In genomic region chr15:95160316-95160715, GRCh38 we compare ENCODE assay signal across 22 cellular contexts.
"Had no signal": no experiment of that assay in that cellular context is flagged by ENCODE, and none has a peak within 500 bp of the region (broad histone marks: within the 10 kb centered on the region; RNA-seq: fewer than 3 reads in every experiment).

No MANE protein-coding gene starts in this region.

- H3K27ac ChIP-seq: HL-60, KMS-11 had no signal

- H3K4me3 Mint-ChIP-seq: IgD-negative memory B cell, T-cell had no signal

- H3K27me3 Mint-ChIP-seq: IgD-negative memory B cell, T-cell had no signal

- DNase-seq: Kasumi-1, MM.1S, NCI-H1092 treated with DMSO at 0.1 percent for 48 hours, NCI-H1436, NCI-H187, NCI-H2029, NCI-H2081 treated with DMSO at 0.1 percent for 48 hours, NCI-H2171, NCI-H226, NCI-H446 treated with DMSO at 0.1 percent for 48 hours, NCI-H524, NCI-H526 treated with DMSO at 0.1 percent for 48 hours, NCI-H748 treated with DMSO at 0.1 percent for 48 hours, RPMI8226, SHP77, SK-N-SH, SW 1271, T-cell had no signal

- ATAC-seq: K562, T-cell had no signal

- H3K4me2 ChIP-seq: KMS-11, SK-N-SH had no signal

- H3K36me3 Mint-ChIP-seq: IgD-negative memory B cell, T-cell had no signal

- H3K4me3 ChIP-seq: K562 had no signal

- H3K4me1 Mint-ChIP-seq: IgD-negative memory B cell, T-cell had no signal

- H3K27ac Mint-ChIP-seq: IgD-negative memory B cell, T-cell had no signal

- H3K9ac ChIP-seq: KMS-11, SK-N-SH had no signal

- H3K9me3 ChIP-seq: SK-N-SH had no signal
